Comparison of ENCODE assay signal across 8 cellular contexts in the genomic region with DNA sequence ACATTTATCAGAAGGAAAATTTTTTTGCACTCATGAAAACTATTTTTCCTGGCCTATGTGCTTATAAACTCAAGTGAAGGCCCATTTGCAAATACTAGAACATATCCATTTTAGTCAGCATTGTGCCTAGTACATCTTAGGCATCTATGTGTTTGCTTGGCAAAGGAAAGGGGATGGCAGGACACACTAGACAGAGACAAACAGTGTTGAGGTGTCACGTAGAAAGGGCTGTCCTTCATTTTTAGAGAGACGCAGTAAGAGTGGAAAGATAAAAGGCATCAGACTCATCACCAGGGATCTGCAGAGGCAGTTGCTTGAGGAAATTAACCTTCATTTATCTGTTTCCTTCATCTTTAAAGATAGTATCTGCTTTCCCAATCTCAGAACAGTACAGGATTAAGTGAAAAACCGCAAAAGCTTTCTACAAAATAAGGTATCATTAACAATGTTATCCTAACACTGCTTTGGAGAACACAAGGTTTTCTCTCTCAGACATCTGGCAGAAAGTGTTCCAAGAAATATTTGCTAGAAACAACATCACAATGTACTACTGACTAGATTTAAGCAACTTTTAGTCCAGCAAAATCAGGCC. TPM values are rescaled to one million over a fixed set of nuclear protein-coding genes. Genes with fewer than 3 reads are reported as not detected.
DNase-seq lines count a peak whose midpoint lies in the region; ATAC-seq and TF ChIP-seq lines count a peak whose summit lies in the region.

No MANE protein-coding gene starts in this region.

- no peaks in the 10 kb centered on the region for H3K27me3 ChIP-seq in AG04450 (ENCODE audit: control insufficient read depth, insufficient read depth, low read length)

- H3K4me3 ChIP-seq in AG04450 (ENCODE audit: low read depth, low read length): peak overlapping the region; percentile 91

- H3K27ac Mint-ChIP-seq in IgD-negative memory B cell (no peak overlapping the region), chondrocyte (ENCODE audit: unreplicated experiment) (peak overlapping the region; percentile 99)

- TF ChIP-seq CTCF in AG04450 (IDR thresholded peaks at IDR 0.05; ENCODE audit: low read depth, low read length): no peak
- TF ChIP-seq CTCF in chondrocyte (IDR thresholded peaks at IDR 0.05): no peak
- TF ChIP-seq CTCF in RWPE1 (conservative IDR thresholded peaks at IDR 0.05; ENCODE audit: low read depth): no peak

- H3K4me3 Mint-ChIP-seq in IgD-negative memory B cell: peak overlapping the region in 3 of 4 donors; percentile 49 to 86 (median 80)
- H3K4me3 Mint-ChIP-seq in chondrocyte (ENCODE audit: unreplicated experiment): peak overlapping the region; percentile 97

- H3K4me1 Mint-ChIP-seq in IgD-negative memory B cell: peaks cover 9 to 18% (median 14%) of the 10 kb centered on the region in 3 donors
- peaks cover 69% of the 10 kb centered on the region for H3K4me1 Mint-ChIP-seq in chondrocyte (ENCODE audit: low read depth)

- no peak for ATAC-seq in HG03159 (IDR thresholded peaks at IDR 0.05; ENCODE audit: unreplicated experiment)

- H3K9me3 Mint-ChIP-seq in IgD-negative memory B cell (no peaks in the 10 kb centered on the region), chondrocyte (ENCODE audit: low read depth) (no peaks in the 10 kb centered on the region)

- H3K27ac ChIP-seq in AG04450 (ENCODE audit: low read depth, low read length) (peak overlapping the region; percentile 98), RWPE1 (no peak overlapping the region)

- H3K27me3 Mint-ChIP-seq in IgD-negative memory B cell (peaks cover 21% of the 10 kb centered on the region), chondrocyte (ENCODE audit: low read depth) (no peaks in the 10 kb centered on the region)

- POLR2A ChIA-PET in AG04450 (lab: Yijun Ruan, JAX): no interaction called here
- POLR2A ChIA-PET in RWPE1 (lab: Yijun Ruan, JAX; ENCODE audit: low non-redundant PET): no interaction called here

- CTCF ChIA-PET in AG04450 (lab: Charles Lee): interaction anchor here (0.5 kb wide), 1 partner anchor 147 kb away, joined by 3 read pairs; no protein-coding TSS in a partner anchor
- CTCF ChIA-PET in RWPE1 (lab: Yijun Ruan, JAX): no interaction called here

- H3K36me3 Mint-ChIP-seq in IgD-negative memory B cell (no peaks in the 10 kb centered on the region), chondrocyte (ENCODE audit: low read depth) (no peaks in the 10 kb centered on the region)

- no peaks in the 10 kb centered on the region; the same call in 1 of the 2 replicates for H3K9me3 ChIP-seq in AG04450 (ENCODE audit: control insufficient read depth, insufficient read depth, low read length)

- no peak for DNase-seq in AG04450 (ENCODE audit: low read depth, low spot score)
- DNase-seq in chondrocyte (ENCODE audit: low spot score): no peak
- DNase-seq in myocyte (ENCODE audit: low read depth): peak; percentile 35
- DNase-seq in dedifferentiated amniotic fluid mesenchymal stem cell (ENCODE audit: extremely low spot score): no peak
- no peak for DNase-seq in NCI-H1436 (lab: John Stamatoyannopoulos, UW)
- DNase-seq in RWPE1 (ENCODE audit: low spot score): no peak

RNA-seq across cellular contexts. Expression of a gene that starts 2.1 kb away (rescaled TPM):
- polyA plus RNA-seq in AG04450 (2011; rRNA removed): 95.6 and 99.2 TPM in 2 replicates
- polyA minus RNA-seq in AG04450 (2011; rRNA and poly(A)+ RNA removed): 119 and 156 TPM in 2 replicates
- 14.9 TPM for polyA plus RNA-seq in IgD-negative memory B cell
- total RNA-seq in chondrocyte: 249 to 281 TPM (median 267 TPM) in 3 replicates
- 202 and 228 TPM in 2 replicates for total RNA-seq in myocyte
- 280 TPM for polyA plus RNA-seq in myocyte (2012)

RNA-seq across cellular contexts. Expression of a gene that starts 47.2 kb away (rescaled TPM):
- polyA plus RNA-seq in AG04450 (2011; rRNA removed) (0.02 and 0.14 TPM in 2 replicates), IgD-negative memory B cell (not detected)
- polyA minus RNA-seq in AG04450 (2011; rRNA and poly(A)+ RNA removed): 0.61 TPM in 1 of 2 replicates, not detected in the other
- total RNA-seq in chondrocyte (0.12 to 0.31 TPM (median 0.15 TPM) in 3 replicates), myocyte (3.7 and 3.8 TPM in 2 replicates)
- 2.1 TPM for polyA plus RNA-seq in myocyte (2012)
